Comparison of ENCODE assay signal across 2 cellular contexts in the genomic region with DNA sequence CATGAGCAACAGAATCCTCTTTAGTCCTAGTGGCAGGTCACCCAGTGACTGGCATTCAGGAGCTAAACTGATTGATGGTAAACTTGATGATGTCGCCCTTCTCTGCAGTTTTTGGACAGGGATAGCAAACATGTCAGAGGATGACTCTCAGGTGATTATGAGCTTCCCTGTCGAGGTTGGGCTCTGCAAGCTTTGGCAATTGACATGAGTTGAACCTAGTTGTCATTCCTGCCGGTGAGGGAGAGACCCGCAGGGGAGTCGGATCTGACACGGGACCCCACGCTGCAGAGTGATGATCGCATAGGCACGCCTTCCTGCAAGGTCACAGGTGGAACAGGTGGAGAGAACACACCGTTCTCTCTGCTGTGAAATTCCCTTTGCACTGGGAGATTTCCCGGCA.
TF ChIP-seq lines count a peak whose summit lies in the region.

No MANE protein-coding gene starts in this region.

TF ChIP-seq in A549, 52 proteins besides CTCF, POLR2A, EP300 and RAD21 (continued from another document):
- TF ChIP-seq, protein P1, sequence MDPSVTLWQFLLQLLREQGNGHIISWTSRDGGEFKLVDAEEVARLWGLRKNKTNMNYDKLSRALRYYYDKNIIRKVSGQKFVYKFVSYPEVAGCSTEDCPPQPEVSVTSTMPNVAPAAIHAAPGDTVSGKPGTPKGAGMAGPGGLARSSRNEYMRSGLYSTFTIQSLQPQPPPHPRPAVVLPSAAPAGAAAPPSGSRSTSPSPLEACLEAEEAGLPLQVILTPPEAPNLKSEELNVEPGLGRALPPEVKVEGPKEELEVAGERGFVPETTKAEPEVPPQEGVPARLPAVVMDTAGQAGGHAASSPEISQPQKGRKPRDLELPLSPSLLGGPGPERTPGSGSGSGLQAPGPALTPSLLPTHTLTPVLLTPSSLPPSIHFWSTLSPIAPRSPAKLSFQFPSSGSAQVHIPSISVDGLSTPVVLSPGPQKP (IDR thresholded peaks at IDR 0.05; ENCODE audit: low read depth, low read length) = no peak
- no peak for TF ChIP-seq HOXB5 (CRISPR knock-in tag; IDR thresholded peaks at IDR 0.05)
- no peak for TF ChIP-seq RCOR1 (IDR thresholded peaks at IDR 0.05; ENCODE audit: low read depth, low read length)
- TF ChIP-seq NFE2L2 (conservative IDR thresholded peaks at IDR 0.05; ENCODE audit: low read length) = no peak
- no peak for TF ChIP-seq ZNF302 (CRISPR knock-in tag; IDR thresholded peaks at IDR 0.05)
- no peak for TF ChIP-seq FOSL2 (IDR thresholded peaks at IDR 0.05)
- TF ChIP-seq FOSL2 (CRISPR knock-in tag; IDR thresholded peaks at IDR 0.05) = no peak
- TF ChIP-seq, protein P2, sequence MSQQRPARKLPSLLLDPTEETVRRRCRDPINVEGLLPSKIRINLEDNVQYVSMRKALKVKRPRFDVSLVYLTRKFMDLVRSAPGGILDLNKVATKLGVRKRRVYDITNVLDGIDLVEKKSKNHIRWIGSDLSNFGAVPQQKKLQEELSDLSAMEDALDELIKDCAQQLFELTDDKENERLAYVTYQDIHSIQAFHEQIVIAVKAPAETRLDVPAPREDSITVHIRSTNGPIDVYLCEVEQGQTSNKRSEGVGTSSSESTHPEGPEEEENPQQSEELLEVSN (IDR thresholded peaks at IDR 0.05; ENCODE audit: borderline replicate concordance, low read depth) = no peak

TF ChIP-seq in HEK293, 187 proteins besides CTCF, POLR2A, EP300 and RAD21 (continued from another document):
- TF ChIP-seq, protein P3, sequence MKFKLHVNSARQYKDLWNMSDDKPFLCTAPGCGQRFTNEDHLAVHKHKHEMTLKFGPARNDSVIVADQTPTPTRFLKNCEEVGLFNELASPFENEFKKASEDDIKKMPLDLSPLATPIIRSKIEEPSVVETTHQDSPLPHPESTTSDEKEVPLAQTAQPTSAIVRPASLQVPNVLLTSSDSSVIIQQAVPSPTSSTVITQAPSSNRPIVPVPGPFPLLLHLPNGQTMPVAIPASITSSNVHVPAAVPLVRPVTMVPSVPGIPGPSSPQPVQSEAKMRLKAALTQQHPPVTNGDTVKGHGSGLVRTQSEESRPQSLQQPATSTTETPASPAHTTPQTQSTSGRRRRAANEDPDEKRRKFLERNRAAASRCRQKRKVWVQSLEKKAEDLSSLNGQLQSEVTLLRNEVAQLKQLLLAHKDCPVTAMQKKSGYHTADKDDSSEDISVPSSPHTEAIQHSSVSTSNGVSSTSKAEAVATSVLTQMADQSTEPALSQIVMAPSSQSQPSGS (tag by site-specific recombination; IDR thresholded peaks at IDR 0.05; ENCODE audit: low read depth) = peak; percentile 58; the same call in 1 of the 2 replicates
- TF ChIP-seq, protein P4, sequence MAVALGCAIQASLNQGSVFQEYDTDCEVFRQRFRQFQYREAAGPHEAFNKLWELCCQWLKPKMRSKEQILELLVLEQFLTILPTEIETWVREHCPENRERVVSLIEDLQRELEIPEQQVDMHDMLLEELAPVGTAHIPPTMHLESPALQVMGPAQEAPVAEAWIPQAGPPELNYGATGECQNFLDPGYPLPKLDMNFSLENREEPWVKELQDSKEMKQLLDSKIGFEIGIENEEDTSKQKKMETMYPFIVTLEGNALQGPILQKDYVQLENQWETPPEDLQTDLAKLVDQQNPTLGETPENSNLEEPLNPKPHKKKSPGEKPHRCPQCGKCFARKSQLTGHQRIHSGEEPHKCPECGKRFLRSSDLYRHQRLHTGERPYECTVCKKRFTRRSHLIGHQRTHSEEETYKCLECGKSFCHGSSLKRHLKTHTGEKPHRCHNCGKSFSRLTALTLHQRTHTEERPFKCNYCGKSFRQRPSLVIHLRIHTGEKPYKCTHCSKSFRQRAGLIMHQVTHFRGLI (tag by site-specific recombination; IDR thresholded peaks at IDR 0.05) = peak; percentile 54; the same call in 1 of the 2 replicates
- TF ChIP-seq ZNF555 (tag by site-specific recombination; conservative IDR thresholded peaks at IDR 0.05) = no peak
